Comparison of ENCODE assay signal across 23 cellular contexts in the genomic region with DNA sequence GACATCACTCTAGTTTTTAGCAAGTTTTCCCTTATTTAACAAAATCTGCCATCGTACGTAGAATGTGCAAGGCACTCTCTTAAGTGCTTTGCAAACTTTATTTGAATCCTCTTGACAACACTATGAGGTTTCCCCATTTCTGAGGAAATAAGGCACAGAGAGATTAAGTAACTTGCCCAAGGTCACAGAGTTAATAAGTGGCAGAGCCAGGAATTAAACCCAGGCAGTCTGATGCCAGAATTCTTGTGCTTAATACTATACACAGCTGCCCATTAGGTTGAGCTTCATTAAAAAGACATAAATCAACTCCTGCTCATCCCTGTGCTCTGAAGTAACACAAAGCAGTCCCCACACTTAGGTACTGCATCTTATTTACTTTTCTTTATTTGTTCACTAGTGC.
DNase-seq lines count a peak whose midpoint lies in the region; FAIRE-seq and TF ChIP-seq lines count a peak whose summit lies in the region.
"Had no signal": no experiment of that assay in that cellular context is flagged by ENCODE, and none has a peak within 500 bp of the region (broad histone marks: within the 10 kb centered on the region; RNA-seq: fewer than 3 reads in every experiment).

No MANE protein-coding gene starts in this region.

- peak; percentile 95 for FAIRE-seq in G401.6 (lab: Jason Lieb, UNC)
- no peak for FAIRE-seq in astrocyte (lab: Jason Lieb, UNC)
- FAIRE-seq: H54 had no signal

- TF ChIP-seq CTCF in astrocyte (IDR thresholded peaks at IDR 0.05; ENCODE audit: insufficient read depth, low read depth, low read length) (no peak), tibial nerve (IDR thresholded peaks at IDR 0.05) (no peak)

- peak overlapping the region; percentile 86 for H3K18ac ChIP-seq in trophoblast cell (ENCODE audit: low read length)

- H4K20me1 ChIP-seq in astrocyte (ENCODE audit: insufficient read depth, low read length): no peaks in the 10 kb centered on the region

- H4K12ac ChIP-seq in trophoblast cell (ENCODE audit: low read depth, low read length): no peak overlapping the region

- no peaks in the 10 kb centered on the region for H3K9me3 Mint-ChIP-seq in astrocyte (ENCODE audit: unreplicated experiment)
- H3K9me3 Mint-ChIP-seq: CD8-positive, alpha-beta T cell had no signal

- WGBS in trophoblast cell (ENCODE audit: extremely low coverage, insufficient coverage, insufficient read length): no CpG with 5 or more reads among the region's 2 CpGs
- WGBS in tibial nerve, 2 donors: 92 to 95% methylated on average over 2 of the region's 2 CpGs

- peak overlapping the region; percentile 85 for H2BK12ac ChIP-seq in trophoblast cell (ENCODE audit: low read length)

- no peaks in the 10 kb centered on the region for H3K36me3 Mint-ChIP-seq in astrocyte (ENCODE audit: low read depth, unreplicated experiment)
- H3K36me3 Mint-ChIP-seq: CD8-positive, alpha-beta T cell had no signal

- H2BK5ac ChIP-seq in trophoblast cell (ENCODE audit: low read depth, low read length, poor library complexity): peak overlapping the region; percentile 81

- H4K91ac ChIP-seq in trophoblast cell (ENCODE audit: low read depth, low read length): peak overlapping the region; percentile 92

- no peak overlapping the region for H3K4me3 Mint-ChIP-seq in astrocyte (ENCODE audit: unreplicated experiment)
- H3K4me3 Mint-ChIP-seq: B cell; CD8-positive, alpha-beta T cell had no signal

- no peak overlapping the region for H3K23ac ChIP-seq in trophoblast cell (ENCODE audit: low read length)

- H3K4me3 ChIP-seq in astrocyte (ENCODE audit: insufficient read depth, low read depth, low read length): no peak overlapping the region
- H3K4me3 ChIP-seq in trophoblast cell (ENCODE audit: low read depth, low read length): no peak overlapping the region
- H3K4me3 ChIP-seq in tibial nerve: no peak overlapping the region
- H3K4me3 ChIP-seq: SK-N-MC had no signal

- peak overlapping the region; percentile 78 for H3K14ac ChIP-seq in trophoblast cell (ENCODE audit: low read length)

- no peaks in the 10 kb centered on the region for H3K79me2 ChIP-seq in astrocyte (ENCODE audit: insufficient read depth, low read length)
- peaks cover 13% of the 10 kb centered on the region for H3K79me2 ChIP-seq in trophoblast cell (ENCODE audit: control insufficient read depth, insufficient read depth, low read length, poor library complexity)

- DNase-seq in astrocyte (ENCODE audit: low read depth) (no peak), left kidney (ENCODE audit: low read depth, low spot score) (peak; percentile 37), trophoblast cell (no peak), kidney glomerular epithelial cell (lab: John Stamatoyannopoulos, UW) (no peak), tibial nerve (ENCODE audit: low spot score in 2 of 2) (no peak)
- no peak for DNase-seq in central memory CD4-positive, alpha-beta T cell
- DNase-seq: DMS 273 treated with DMSO at 0.1 percent for 48 hours, DMS79, Karpas-422, NCI-H1092, NCI-H1417 treated with DMSO at 0.1 percent for 48 hours, NCI-H1694 treated with DMSO at 0.1 percent for 48 hours, NCI-H2081, NCI-H524, NCI-H774, SIG-M5 had no signal

- H3K9me3 ChIP-seq in astrocyte (ENCODE audit: insufficient read depth, low read depth, low read length) (no peaks in the 10 kb centered on the region), trophoblast cell (ENCODE audit: insufficient read depth, low read depth, low read length) (peaks cover 4% of the 10 kb centered on the region), tibial nerve (no peaks in the 10 kb centered on the region)

- H3K27ac Mint-ChIP-seq in astrocyte (ENCODE audit: unreplicated experiment): peak overlapping the region; percentile 3
- H3K27ac Mint-ChIP-seq: B cell; CD8-positive, alpha-beta T cell had no signal

- H3K4me1 ChIP-seq in astrocyte (ENCODE audit: insufficient read depth, low read length) (no peaks in the 10 kb centered on the region), trophoblast cell (ENCODE audit: control insufficient read depth in 1 of 2, insufficient read depth in 2 of 2, low read length in 2 of 2) (peaks cover 16 to 32% of the 10 kb centered on the region in 2 experiments), tibial nerve (peaks cover 0 to 18% (median 0%) of the 10 kb centered on the region in 4 donors)

- H3K36me3 ChIP-seq in astrocyte (ENCODE audit: insufficient read depth, low read length) (no peaks in the 10 kb centered on the region), trophoblast cell (ENCODE audit: control insufficient read depth in 1 of 2, insufficient read depth in 2 of 2, low read length in 2 of 2) (no peaks in the 10 kb centered on the region), tibial nerve (no peaks in the 10 kb centered on the region)

- peaks cover 27% of the 10 kb centered on the region for H3K4me1 Mint-ChIP-seq in astrocyte (ENCODE audit: low read depth, unreplicated experiment)
- H3K4me1 Mint-ChIP-seq: B cell had no signal

- no peak overlapping the region for H3K9ac ChIP-seq in astrocyte (ENCODE audit: low read length)
- H3K9ac ChIP-seq in trophoblast cell (ENCODE audit: low read length): no peak overlapping the region

- peaks cover 70% of the 10 kb centered on the region for H3K79me1 ChIP-seq in trophoblast cell (ENCODE audit: low read length)

- no peaks in the 10 kb centered on the region for H3K27me3 Mint-ChIP-seq in astrocyte (ENCODE audit: low read depth, unreplicated experiment)
- H3K27me3 Mint-ChIP-seq: B cell had no signal

- no peak overlapping the region for H3K4ac ChIP-seq in trophoblast cell (ENCODE audit: low read depth, low read length)

- H2AFZ ChIP-seq in astrocyte (ENCODE audit: low read depth, low read length): no peak overlapping the region
- H2AFZ ChIP-seq in trophoblast cell (ENCODE audit: insufficient read depth, low read length, poor library complexity): no peak overlapping the region

- H3K4me2 ChIP-seq in astrocyte (ENCODE audit: low read length): no peak overlapping the region
- no peak overlapping the region for H3K4me2 ChIP-seq in trophoblast cell (ENCODE audit: low read length)

- TF ChIP-seq EP300 in tibial nerve (IDR thresholded peaks at IDR 0.05): no peak

- H2BK120ac ChIP-seq in trophoblast cell (ENCODE audit: insufficient read depth, low read length, poor library complexity): peak overlapping the region; percentile 89

- H3K27ac ChIP-seq in astrocyte (ENCODE audit: low read depth, low read length): no peak overlapping the region
- peak overlapping the region; percentile 87 for H3K27ac ChIP-seq in trophoblast cell (ENCODE audit: low read depth, low read length)
- no peak overlapping the region for H3K27ac ChIP-seq in tibial nerve
- H3K27ac ChIP-seq: C4-2B, HL-60, SK-N-MC had no signal

- no peak overlapping the region for H4K8ac ChIP-seq in trophoblast cell (ENCODE audit: low read depth, low read length)

- H3K27me3 ChIP-seq in astrocyte (ENCODE audit: insufficient read depth, low read length) (no peaks in the 10 kb centered on the region), trophoblast cell (ENCODE audit: insufficient read depth, low read length) (no peaks in the 10 kb centered on the region), tibial nerve (no peaks in the 10 kb centered on the region)

- no peak overlapping the region for H2AK5ac ChIP-seq in trophoblast cell (ENCODE audit: low read length)

- TF ChIP-seq POLR2A in tibial nerve (IDR thresholded peaks at IDR 0.05): no peak
